ENCODE assay signal across 8 cellular contexts in the genomic region with DNA sequence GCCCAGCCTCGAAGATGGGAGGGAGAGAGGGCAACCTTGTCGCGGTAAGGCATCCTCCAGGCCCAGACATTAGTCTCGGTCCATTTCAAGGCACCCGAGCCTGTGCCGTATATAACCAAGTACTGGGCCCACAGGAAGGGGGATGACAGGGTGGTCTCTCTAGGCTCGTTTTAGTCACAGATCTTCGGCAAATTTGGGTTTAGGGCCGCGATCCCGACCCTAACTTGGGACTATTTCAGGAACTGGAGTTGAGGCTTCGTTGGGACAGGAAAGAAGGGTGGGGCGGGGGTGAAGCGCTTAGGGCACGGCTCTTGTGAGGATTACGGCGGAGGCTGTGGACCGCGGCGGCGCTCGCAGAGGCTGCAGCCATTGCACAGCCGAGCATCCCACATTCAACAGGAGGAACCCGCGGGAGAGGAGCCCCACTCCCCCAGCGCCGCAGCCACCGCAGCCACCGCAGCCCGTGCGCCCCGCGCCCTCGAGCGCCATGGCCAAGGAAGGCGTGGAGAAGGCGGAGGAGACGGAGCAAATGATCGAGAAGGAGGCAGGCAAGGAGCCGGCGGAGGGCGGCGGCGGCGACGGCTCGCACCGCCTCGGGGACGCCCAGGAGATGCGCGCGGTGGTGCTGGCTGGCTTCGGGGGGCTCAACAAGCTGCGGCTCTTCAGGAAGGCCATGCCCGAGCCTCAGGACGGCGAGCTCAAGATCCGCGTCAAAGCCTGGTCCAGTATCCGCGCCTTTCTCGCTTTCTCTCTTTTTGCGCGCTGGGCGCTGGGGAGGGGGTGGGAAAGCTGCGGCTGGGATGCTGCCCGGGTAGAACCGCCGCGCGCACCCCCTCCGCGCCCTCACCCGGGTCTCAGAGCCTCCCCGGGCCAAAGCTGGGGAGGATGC. TPM values are rescaled to one million over a fixed set of nuclear protein-coding genes. Genes with fewer than 3 reads are reported as not detected.
A peak's percentile ranks its signal among the peaks of the same experiment; 100 is the strongest.
DNase-seq lines count a peak whose midpoint lies in the region; ATAC-seq and TF ChIP-seq lines count a peak whose summit lies in the region.

A gene with protein sequence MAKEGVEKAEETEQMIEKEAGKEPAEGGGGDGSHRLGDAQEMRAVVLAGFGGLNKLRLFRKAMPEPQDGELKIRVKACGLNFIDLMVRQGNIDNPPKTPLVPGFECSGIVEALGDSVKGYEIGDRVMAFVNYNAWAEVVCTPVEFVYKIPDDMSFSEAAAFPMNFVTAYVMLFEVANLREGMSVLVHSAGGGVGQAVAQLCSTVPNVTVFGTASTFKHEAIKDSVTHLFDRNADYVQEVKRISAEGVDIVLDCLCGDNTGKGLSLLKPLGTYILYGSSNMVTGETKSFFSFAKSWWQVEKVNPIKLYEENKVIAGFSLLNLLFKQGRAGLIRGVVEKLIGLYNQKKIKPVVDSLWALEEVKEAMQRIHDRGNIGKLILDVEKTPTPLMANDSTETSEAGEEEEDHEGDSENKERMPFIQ (plus strand): TSS at position 369 of the 889 bp plus-strand sequence. CDS start 119 bp downstream, at position 488.

- peaks cover 16% of the 10 kb centered on the region; the same call in 1 of the 2 replicates for H3K9me3 Mint-ChIP-seq in HFFc6
- no peaks in the 10 kb centered on the region for H3K9me3 Mint-ChIP-seq in activated CD8-positive, alpha-beta T cell treated with anti-CD3 and anti-CD28 coated beads, Interleukin-2, amount 10 ng/mL, durations not matched to agents 7 days and 5 days (ENCODE audit: insufficient read depth)
- peaks cover 3% of the 10 kb centered on the region for H3K9me3 Mint-ChIP-seq in nephron progenitor cell

- H3K4me3 Mint-ChIP-seq in HFFc6: peak within 1 kb of the TSS; percentile 32; the same call in 1 of the 2 replicates
- H3K4me3 Mint-ChIP-seq in activated CD8-positive, alpha-beta T cell treated with anti-CD3 and anti-CD28 coated beads, Interleukin-2, amount 10 ng/mL, durations not matched to agents 7 days and 5 days: peak within 1 kb of the TSS; percentile 44
- H3K4me3 Mint-ChIP-seq in nephron progenitor cell: peak within 1 kb of the TSS; percentile 92

- CTCF ChIA-PET in activated CD8-positive, alpha-beta T cell treated with anti-CD3 and anti-CD28 coated beads, Interleukin-2, amount 10 ng/mL, durations not matched to agents 7 days and 5 days (lab: Charles Lee): no interaction called here

- H3K36me3 Mint-ChIP-seq in HFFc6 (ENCODE audit: low read depth) (peaks cover 5% of the 10 kb centered on the region; the same call in 1 of the 2 replicates), nephron progenitor cell (ENCODE audit: low read depth) (no peaks in the 10 kb centered on the region)
- no peaks in the 10 kb centered on the region for H3K36me3 Mint-ChIP-seq in activated CD8-positive, alpha-beta T cell treated with anti-CD3 and anti-CD28 coated beads, Interleukin-2, amount 10 ng/mL, durations not matched to agents 7 days and 5 days (ENCODE audit: low read depth)

- no peak for ATAC-seq in activated CD8-positive, alpha-beta T cell treated with anti-CD3 and anti-CD28 coated beads, Interleukin-2, amount 10 ng/mL, durations not matched to agents 7 days and 5 days
- ATAC-seq in GM21367 (IDR thresholded peaks at IDR 0.05; ENCODE audit: unreplicated experiment): no peak

- POLR2A ChIA-PET in activated CD8-positive, alpha-beta T cell treated with anti-CD3 and anti-CD28 coated beads, Interleukin-2, amount 10 ng/mL, durations not matched to agents 7 days and 5 days (lab: Charles Lee): no interaction called here

- DNase-seq in EH (ENCODE audit: low read depth) (peak; percentile 34), HFFc6 (no peak), foreskin melanocyte (peak; percentile 8), nephron progenitor cell (peak; percentile 76), dedifferentiated amniotic fluid mesenchymal stem cell (ENCODE audit: extremely low spot score) (no peak), NK-92 (lab: John Stamatoyannopoulos, UW; ENCODE audit: unreplicated experiment) (no peak)
- DNase-seq in activated CD8-positive, alpha-beta T cell treated with anti-CD3 and anti-CD28 coated beads, Interleukin-2, amount 10 ng/mL, durations not matched to agents 7 days and 5 days: no peak

- H3K4me1 Mint-ChIP-seq in HFFc6 (ENCODE audit: low read depth): no peaks in the 10 kb centered on the region
- peaks cover 4% of the 10 kb centered on the region for H3K4me1 Mint-ChIP-seq in activated CD8-positive, alpha-beta T cell treated with anti-CD3 and anti-CD28 coated beads, Interleukin-2, amount 10 ng/mL, durations not matched to agents 7 days and 5 days (ENCODE audit: low read depth)
- peaks cover 31% of the 10 kb centered on the region for H3K4me1 Mint-ChIP-seq in nephron progenitor cell

- H3K27ac Mint-ChIP-seq in HFFc6 (no peak within 1 kb of the TSS), nephron progenitor cell (no peak within 1 kb of the TSS)
- no peak within 1 kb of the TSS for H3K27ac Mint-ChIP-seq in activated CD8-positive, alpha-beta T cell treated with anti-CD3 and anti-CD28 coated beads, Interleukin-2, amount 10 ng/mL, durations not matched to agents 7 days and 5 days

- no peak for TF ChIP-seq CTCF in HFFc6 (IDR thresholded peaks at IDR 0.05)
- TF ChIP-seq CTCF in nephron progenitor cell (IDR thresholded peaks at IDR 0.05): no peak

- H3K27me3 Mint-ChIP-seq in HFFc6 (ENCODE audit: insufficient read depth) (peaks cover 7% of the 10 kb centered on the region), nephron progenitor cell (ENCODE audit: low read depth, poor library complexity) (peaks cover 66% of the 10 kb centered on the region)
- H3K27me3 Mint-ChIP-seq in activated CD8-positive, alpha-beta T cell treated with anti-CD3 and anti-CD28 coated beads, Interleukin-2, amount 10 ng/mL, durations not matched to agents 7 days and 5 days (ENCODE audit: low read depth): peaks cover 46% of the 10 kb centered on the region

RNA-seq across cellular contexts. Expression of the gene that starts here (rescaled TPM):
- not detected for total RNA-seq in HFFc6 (2021; fragmentation: NEBNext Ultra II Directional; extraction: Animal tissue kit (Norgen Biotek cat#: 25700))
- not detected for total RNA-seq in activated CD8-positive, alpha-beta T cell treated with anti-CD3 and anti-CD28 coated beads, Interleukin-2, amount 10 ng/mL, durations not matched to agents 7 days and 5 days

Comparison
In these comparisons a context has a peak if more than half of its experiments do, and no peak if none do; other contexts are left out.
1. DNase-seq: peak in EH (single experiment), foreskin melanocyte (single experiment) and nephron progenitor cell (single experiment); none in HFFc6 (single experiment), activated CD8-positive, alpha-beta T cell treated with anti-CD3 and anti-CD28 coated beads, Interleukin-2, amount 10 ng/mL, durations not matched to agents 7 days and 5 days (single experiment), dedifferentiated amniotic fluid mesenchymal stem cell (single experiment) and NK-92 (single experiment).
2. H3K4me3 Mint-ChIP-seq: peak in every context shown above with its lines; median percentile 92 in nephron progenitor cell; 44 in activated CD8-positive, alpha-beta T cell treated with anti-CD3 and anti-CD28 coated beads, Interleukin-2, amount 10 ng/mL, durations not matched to agents 7 days and 5 days; 32 in HFFc6.